ENCODE assay signal across 11 cellular contexts in genomic region chr10:38025283-38025682, GRCh38. TPM values are rescaled to one million over a fixed set of nuclear protein-coding genes. Genes with fewer than 3 reads are reported as not detected.
DNase-seq lines count a peak whose midpoint lies in the region; ATAC-seq, FAIRE-seq and TF ChIP-seq lines count a peak whose summit lies in the region.
"Had no signal": no experiment of that assay in that cellular context is flagged by ENCODE, and none has a peak within 500 bp of the region (broad histone marks: within the 10 kb centered on the region; RNA-seq: fewer than 3 reads in every experiment).

No MANE protein-coding gene starts in this region.

- no peaks in the 10 kb centered on the region for H3K36me3 ChIP-seq in prostate gland
- H3K36me3 ChIP-seq in endodermal cell (ENCODE audit: control insufficient read depth, insufficient read depth, low read length), result peaks cover 83% of the 10 kb centered on the region
- H3K36me3 ChIP-seq: BE2C had no signal

- DNase-seq in CD14-positive monocyte (ENCODE audit: low spot score) (no peak), GM19239 (ENCODE audit: insufficient read length, low spot score) (no peak), endothelial cell (ENCODE audit: low spot score) (no peak), prostate gland (ENCODE audit: low spot score) (no peak), endodermal cell (no peak)
- no peak for DNase-seq in stimulated activated CD4-positive, alpha-beta T cell treated with anti-CD3 and anti-CD28 coated beads, Interleukin-4, amount 100 ng/mL, for 4 hours
- DNase-seq: BE2C, hippocampal formation, SK-N-SH had no signal

- no peak overlapping the region for H3K4me3 Mint-ChIP-seq in CD14-positive monocyte
- H3K4me3 Mint-ChIP-seq in endothelial cell (ENCODE audit: unreplicated experiment), result no peak overlapping the region
- H3K4me3 Mint-ChIP-seq in endodermal cell, result no peak overlapping the region

- H3K36me3 Mint-ChIP-seq in CD14-positive monocyte (peaks cover 75 to 94% of the 10 kb centered on the region in 2 donors), endothelial cell (ENCODE audit: low read depth, unreplicated experiment) (peaks cover 36% of the 10 kb centered on the region), endodermal cell (ENCODE audit: low read depth) (peaks cover 85% of the 10 kb centered on the region)

- H3K27ac ChIP-seq in prostate gland, result no peak overlapping the region
- H3K27ac ChIP-seq in endodermal cell (ENCODE audit: low read depth, low read length), result no peak overlapping the region

- H3K4me1 ChIP-seq in prostate gland (replicated peaks), result no peaks in the 10 kb centered on the region
- H3K4me1 ChIP-seq in endodermal cell (ENCODE audit: control insufficient read depth, insufficient read depth, low read length), result no peaks in the 10 kb centered on the region
- H3K4me1 ChIP-seq: BE2C had no signal

- H3K27me3 Mint-ChIP-seq in CD14-positive monocyte (ENCODE audit: low read depth in 3 of 3) (peaks cover 0 to 2% (median 0%) of the 10 kb centered on the region in 3 donors), endothelial cell (ENCODE audit: unreplicated experiment) (no peaks in the 10 kb centered on the region), endodermal cell (ENCODE audit: insufficient read depth) (no peaks in the 10 kb centered on the region)

- peak; percentile 65 for ATAC-seq in HG03045 (IDR thresholded peaks at IDR 0.05; ENCODE audit: unreplicated experiment)

- H3K27ac Mint-ChIP-seq in CD14-positive monocyte (peak overlapping the region in 5 of 7 donors; percentile 33 to 84 (median 71)), endothelial cell (ENCODE audit: unreplicated experiment) (no peak overlapping the region), endodermal cell (no peak overlapping the region)

- peak; percentile 23; the same call in 1 of the 2 replicates for TF ChIP-seq POLR2A in Raji (IDR thresholded peaks at IDR 0.05; ENCODE audit: insufficient read depth, low read depth, low read length)
- TF ChIP-seq POLR2A in prostate gland (IDR thresholded peaks at IDR 0.05), result no peak

- H3K27me3 ChIP-seq in prostate gland (replicated peaks; ENCODE audit: insufficient read depth) (no peaks in the 10 kb centered on the region), endodermal cell (ENCODE audit: control insufficient read depth, insufficient read depth, low read length, poor library complexity, severe bottlenecking) (no peaks in the 10 kb centered on the region)
- H3K27me3 ChIP-seq: BE2C had no signal

- H3K4me3 ChIP-seq in prostate gland, result no peak overlapping the region
- H3K4me3 ChIP-seq in endodermal cell (ENCODE audit: low read length), result no peak overlapping the region

- intact Hi-C loops in CD14-positive monocyte (cut with micrococcal nuclease) (no loop called here), prostate gland (cut with DNase I) (no loop called here)

- H3K4me1 Mint-ChIP-seq in CD14-positive monocyte (peaks cover 13% of the 10 kb centered on the region), endothelial cell (ENCODE audit: unreplicated experiment) (peaks cover 5% of the 10 kb centered on the region), endodermal cell (no peaks in the 10 kb centered on the region)

- peaks cover 4 to 10% (median 4%) of the 10 kb centered on the region in 7 donors for H3K9me3 Mint-ChIP-seq in CD14-positive monocyte
- no peaks in the 10 kb centered on the region for H3K9me3 Mint-ChIP-seq in endothelial cell (ENCODE audit: unreplicated experiment)
- H3K9me3 Mint-ChIP-seq in endodermal cell, result no peaks in the 10 kb centered on the region

- H3K9me3 ChIP-seq in prostate gland (no peaks in the 10 kb centered on the region), endodermal cell (ENCODE audit: control insufficient read depth, low read length) (no peaks in the 10 kb centered on the region)
- H3K9me3 ChIP-seq: BE2C had no signal

- WGBS in prostate gland, result 80% methylated on average over 3 of the region's 3 CpGs
- WGBS in endodermal cell (ENCODE audit: insufficient coverage in 1 of 2, insufficient read length in 1 of 2), 2 experiments, result 91 to 97% methylated on average over 3 of the region's 3 CpGs

- FAIRE-seq in GM19239 (lab: Jason Lieb, UNC), result peak; percentile 31

- TF ChIP-seq CTCF in CD14-positive monocyte (IDR thresholded peaks at IDR 0.05) (no peak), endothelial cell (IDR thresholded peaks at IDR 0.05; ENCODE audit: unreplicated experiment) (no peak), prostate gland (IDR thresholded peaks at IDR 0.05) (no peak), endodermal cell (conservative IDR thresholded peaks at IDR 0.05) (no peak)

- no peak overlapping the region for H3K9ac ChIP-seq in endodermal cell (ENCODE audit: extremely low read depth, low read length, poor library complexity, severe bottlenecking)
- H3K9ac ChIP-seq: SK-N-SH had no signal

RNA-seq across cellular contexts. Expression of gene ZNF33A, which starts 14.8 kb away (rescaled TPM):
- polyA plus RNA-seq in CD14-positive monocyte, result 10 to 100 TPM; 10.0 to 10.3 TPM
- total RNA-seq in endothelial cell (ENCODE audit: unreplicated experiment) (29.3 TPM), prostate gland (10 to 100 TPM; 24.9 to 39.2 TPM), endodermal cell (10 to 100 TPM; 45.9 to 50.7 TPM)
- 21.7 TPM for polyA plus RNA-seq in endodermal cell (2013, experiment 1 of 2)
- 24.0 TPM for polyA plus RNA-seq in endodermal cell (2013, experiment 2 of 2)

RNA-seq across cellular contexts. Expression of gene ZNF25, which starts 48.8 kb away (rescaled TPM):
- polyA plus RNA-seq in CD14-positive monocyte, result 1 to 10 TPM; 5.5 to 6.2 TPM
- total RNA-seq in endothelial cell (ENCODE audit: unreplicated experiment) (3.3 TPM), prostate gland (10 to 100 TPM in 1 of 2 donors, 1 to 10 TPM in 1; 9.8 to 13.0 TPM), endodermal cell (1 to 10 TPM in 1 of 2 donors, under 1 TPM in 1; 0.55 to 1.8 TPM)
- polyA plus RNA-seq in endodermal cell (2013, experiment 1 of 2), result 7.5 TPM
- 7.5 TPM for polyA plus RNA-seq in endodermal cell (2013, experiment 2 of 2)

Comparison
In these comparisons a context has a peak if more than half of its experiments do, and no peak if none do; other contexts are left out.
1. H3K27ac Mint-ChIP-seq: peak in CD14-positive monocyte (5 of 7); none in endothelial cell (single experiment) and endodermal cell (single experiment).